In the genomic region with DNA sequence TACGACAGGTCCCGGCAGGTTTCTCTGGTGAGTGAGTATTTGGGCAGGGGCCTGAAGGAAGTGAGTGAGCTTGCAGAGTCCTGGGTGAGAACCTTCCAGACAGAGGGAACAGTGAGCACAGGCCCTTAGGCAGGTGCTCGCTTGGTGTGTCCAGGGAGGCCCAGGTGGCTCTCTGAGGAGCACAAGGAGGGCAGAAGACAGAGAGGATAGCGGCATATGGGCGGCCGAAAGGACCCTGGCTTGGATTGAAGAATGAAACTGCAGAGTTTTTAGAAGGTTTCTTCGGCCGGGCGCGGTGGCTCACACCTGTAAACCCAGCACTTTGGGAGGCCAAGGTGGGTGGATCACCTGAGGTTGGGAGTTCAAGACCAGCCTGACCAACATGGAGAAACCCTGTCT, we compare ENCODE assay signal across 14 cellular contexts.
"Had no signal": no experiment of that assay in that cellular context is flagged by ENCODE, and none has a peak within 500 bp of the region (broad histone marks: within the 10 kb centered on the region; RNA-seq: fewer than 3 reads in every experiment).

No MANE protein-coding gene starts in this region.

- H3K4me3 Mint-ChIP-seq: activated CD8-positive, alpha-beta T cell treated with anti-CD3 and anti-CD28 coated beads, Interleukin-2, amount 10 ng/mL, durations not matched to agents 7 days and 5 days; activated naive CD4-positive, alpha-beta T cell treated with anti-CD3 and anti-CD28 coated beads, Interleukin-2, amount 10 ng/mL, durations not matched to agents 7 days and 5 days; activated T-cell treated with anti-CD3 and anti-CD28 coated beads, Interleukin-2, amount 50 U/mL, for 4 hours; mesothelial cell of epicardium; nephron progenitor cell; stimulated activated naive CD8-positive, alpha-beta T cell treated with anti-CD3 and anti-CD28 coated beads, Interleukin-15, amount 100 ng/mL, for 72 hours; type B pancreatic cell had no signal

- H3K9me3 ChIP-seq: esophagus muscularis mucosa had no signal

- H3K4me3 ChIP-seq: esophagus muscularis mucosa, hepatocyte, lung had no signal

- H3K27me3 ChIP-seq: esophagus muscularis mucosa, hepatocyte had no signal

- H3K4me2 ChIP-seq: hepatocyte had no signal

- H3K27ac ChIP-seq: esophagus muscularis mucosa, hepatocyte, WERI-Rb-1 had no signal

- DNase-seq: activated CD8-positive, alpha-beta memory T cell treated with anti-CD3 and anti-CD28 coated beads, Interleukin-2, amount 50 U/mL, for 4 hours; activated CD8-positive, alpha-beta T cell treated with anti-CD3 and anti-CD28 coated beads, Interleukin-2, amount 10 ng/mL, durations not matched to agents 7 days and 5 days; activated T-cell treated with anti-CD3 and anti-CD28 coated beads, Interleukin-2, amount 50 U/mL, for 4 hours; cortex of kidney; nephron progenitor cell; stimulated activated CD4-positive, alpha-beta T cell treated with anti-CD3 and anti-CD28 coated beads, Interleukin-12 subunit alpha, Interleukin-12 subunit beta, amount 100 ng/mL, for 4 hours had no signal

- H3K9me3 Mint-ChIP-seq: activated naive CD4-positive, alpha-beta T cell treated with anti-CD3 and anti-CD28 coated beads, Interleukin-2, amount 10 ng/mL, durations not matched to agents 7 days and 5 days; activated T-cell treated with anti-CD3 and anti-CD28 coated beads, Interleukin-2, amount 50 U/mL, for 4 hours; mesothelial cell of epicardium; nephron progenitor cell; stimulated activated naive CD8-positive, alpha-beta T cell treated with anti-CD3 and anti-CD28 coated beads, Interleukin-15, amount 100 ng/mL, for 72 hours; type B pancreatic cell had no signal

- H3K27me3 Mint-ChIP-seq: activated naive CD4-positive, alpha-beta T cell treated with anti-CD3 and anti-CD28 coated beads, Interleukin-2, amount 10 ng/mL, durations not matched to agents 7 days and 5 days; stimulated activated naive CD8-positive, alpha-beta T cell treated with anti-CD3 and anti-CD28 coated beads, Interleukin-15, amount 100 ng/mL, for 72 hours; type B pancreatic cell had no signal

- H3K4me1 Mint-ChIP-seq: mesothelial cell of epicardium had no signal

- H3K27ac Mint-ChIP-seq: activated CD8-positive, alpha-beta T cell treated with anti-CD3 and anti-CD28 coated beads, Interleukin-2, amount 10 ng/mL, durations not matched to agents 7 days and 5 days; activated naive CD4-positive, alpha-beta T cell treated with anti-CD3 and anti-CD28 coated beads, Interleukin-2, amount 10 ng/mL, durations not matched to agents 7 days and 5 days; mesothelial cell of epicardium; stimulated activated naive CD8-positive, alpha-beta T cell treated with anti-CD3 and anti-CD28 coated beads, Interleukin-15, amount 100 ng/mL, for 72 hours; type B pancreatic cell had no signal

- H2AFZ ChIP-seq: hepatocyte had no signal
